Comparison of ENCODE assay signal across 1 cellular context in genomic region chr5:57692582-57693487, GRCh38.
A peak's percentile ranks its signal among the peaks of the same experiment; 100 is the strongest.
TF ChIP-seq lines count a peak whose summit lies in the region.

No MANE protein-coding gene starts in this region.

TF ChIP-seq in HepG2, 621 proteins besides CTCF, POLR2A, EP300 and RAD21 (continued from another document and continues in another):
- TF ChIP-seq GRHL1 (CRISPR knock-in tag; conservative IDR thresholded peaks at IDR 0.05): no peak
- TF ChIP-seq ZNF296 (CRISPR knock-in tag; conservative IDR thresholded peaks at IDR 0.05): no peak
- TF ChIP-seq TSC22D2 (CRISPR knock-in tag; IDR thresholded peaks at IDR 0.05; ENCODE audit: borderline replicate concordance): no peak
- TF ChIP-seq HMGXB3 (CRISPR knock-in tag; IDR thresholded peaks at IDR 0.05; ENCODE audit: borderline replicate concordance): peak; percentile 57; the same call in 1 of the 2 replicates
- TF ChIP-seq ZNF790 (CRISPR knock-in tag; IDR thresholded peaks at IDR 0.05; ENCODE audit: borderline replicate concordance): no peak
- no peak for TF ChIP-seq ZNF354B (CRISPR knock-in tag; IDR thresholded peaks at IDR 0.05)
- TF ChIP-seq ISX (CRISPR knock-in tag; conservative IDR thresholded peaks at IDR 0.05): no peak
- peak; percentile 99 for TF ChIP-seq FOSL1 (CRISPR knock-in tag; IDR thresholded peaks at IDR 0.05; ENCODE audit: borderline replicate concordance)
- no peak for TF ChIP-seq KDM5A (IDR thresholded peaks at IDR 0.05; ENCODE audit: borderline replicate concordance, low read length)
- no peak for TF ChIP-seq CC2D1A (CRISPR knock-in tag; IDR thresholded peaks at IDR 0.05)
- TF ChIP-seq REPIN1 (CRISPR knock-in tag; IDR thresholded peaks at IDR 0.05; ENCODE audit: borderline replicate concordance, low read depth): no peak
- no peak for TF ChIP-seq HOXA7 (CRISPR knock-in tag; IDR thresholded peaks at IDR 0.05)
- no peak for TF ChIP-seq ADNP (CRISPR knock-in tag; IDR thresholded peaks at IDR 0.05)
- peak; percentile 72 for TF ChIP-seq ELF3 (CRISPR knock-in tag; IDR thresholded peaks at IDR 0.05)
- TF ChIP-seq ZNF337 (CRISPR knock-in tag; IDR thresholded peaks at IDR 0.05; ENCODE audit: borderline replicate concordance, low read depth): no peak
- peak; percentile 51; the same call in 1 of the 2 replicates for TF ChIP-seq HOXA3 (CRISPR knock-in tag; IDR thresholded peaks at IDR 0.05)
- TF ChIP-seq ZNF7 (CRISPR knock-in tag; IDR thresholded peaks at IDR 0.05): no peak
- no peak for TF ChIP-seq ZBTB37 (CRISPR knock-in tag; IDR thresholded peaks at IDR 0.05)
- TF ChIP-seq BATF2 (CRISPR knock-in tag; IDR thresholded peaks at IDR 0.05): no peak
- no peak for TF ChIP-seq ZNF446 (CRISPR knock-in tag; IDR thresholded peaks at IDR 0.05)
- no peak for TF ChIP-seq SIX1 (CRISPR knock-in tag; IDR thresholded peaks at IDR 0.05; ENCODE audit: borderline replicate concordance)
- no peak for TF ChIP-seq KIAA2018 (CRISPR knock-in tag; IDR thresholded peaks at IDR 0.05; ENCODE audit: borderline replicate concordance)
- TF ChIP-seq PAF1 (CRISPR knock-in tag; IDR thresholded peaks at IDR 0.05): no peak
- TF ChIP-seq MNT (IDR thresholded peaks at IDR 0.05): no peak
- TF ChIP-seq ATF2 (CRISPR knock-in tag; IDR thresholded peaks at IDR 0.05): peak; percentile 47; the same call in 1 of the 2 replicates
- no peak for TF ChIP-seq DNMT1 (CRISPR knock-in tag; IDR thresholded peaks at IDR 0.05)
- no peak for TF ChIP-seq FOXC1 (CRISPR knock-in tag; IDR thresholded peaks at IDR 0.05; ENCODE audit: borderline replicate concordance)
- TF ChIP-seq ASH2L (IDR thresholded peaks at IDR 0.05; ENCODE audit: insufficient read length, low read depth, low read length): no peak
- TF ChIP-seq ELF4 (CRISPR knock-in tag; IDR thresholded peaks at IDR 0.05; ENCODE audit: borderline replicate concordance): no peak
- no peak for TF ChIP-seq KLF13 (CRISPR knock-in tag; IDR thresholded peaks at IDR 0.05)
- TF ChIP-seq ZFY (CRISPR knock-in tag; IDR thresholded peaks at IDR 0.05): no peak
- TF ChIP-seq HNRNPL (IDR thresholded peaks at IDR 0.05; ENCODE audit: low read depth, low read length): no peak
- TF ChIP-seq RAD51 (IDR thresholded peaks at IDR 0.05; ENCODE audit: borderline replicate concordance): no peak
- TF ChIP-seq RFX3 (CRISPR knock-in tag; IDR thresholded peaks at IDR 0.05): no peak
- TF ChIP-seq ZNF230 (CRISPR knock-in tag; IDR thresholded peaks at IDR 0.05): no peak
- TF ChIP-seq CCDC6 (CRISPR knock-in tag; IDR thresholded peaks at IDR 0.05): no peak
- TF ChIP-seq ZNF83 (CRISPR knock-in tag; IDR thresholded peaks at IDR 0.05; ENCODE audit: borderline replicate concordance): no peak
- TF ChIP-seq ZSCAN22 (CRISPR knock-in tag; IDR thresholded peaks at IDR 0.05): no peak
- TF ChIP-seq ZNF784 (CRISPR knock-in tag; IDR thresholded peaks at IDR 0.05; ENCODE audit: borderline replicate concordance): no peak
- peak; percentile 88 for TF ChIP-seq RXRA (CRISPR knock-in tag; IDR thresholded peaks at IDR 0.05)
- TF ChIP-seq RFX1 (IDR thresholded peaks at IDR 0.05): no peak
- no peak for TF ChIP-seq IRX3 (CRISPR knock-in tag; IDR thresholded peaks at IDR 0.05; ENCODE audit: borderline replicate concordance, low read depth)
- TF ChIP-seq GTF3A (CRISPR knock-in tag; conservative IDR thresholded peaks at IDR 0.05): no peak
- no peak for TF ChIP-seq TGIF2 (CRISPR knock-in tag; IDR thresholded peaks at IDR 0.05)
- no peak for TF ChIP-seq FIP1L1 (IDR thresholded peaks at IDR 0.05; ENCODE audit: borderline replicate concordance, insufficient read depth, low read depth, low read length)
